In genomic region chr19:36772341-36773222, GRCh38 we compare ENCODE assay signal across 8 cellular contexts. TPM values are rescaled to one million over a fixed set of nuclear protein-coding genes. Genes with fewer than 3 reads are reported as not detected.
A peak's percentile ranks its signal among the peaks of the same experiment; 100 is the strongest.
DNase-seq lines count a peak whose midpoint lies in the region; ATAC-seq, FAIRE-seq and TF ChIP-seq lines count a peak whose summit lies in the region.

ZNF850 (minus strand) TSS chr19:36772807; CDS start chr19:36762606, 10,201 bp downstream.

- H3K27ac Mint-ChIP-seq in activated T-helper 2 cell treated with anti-CD3 and anti-CD28 coated beads, Interferon-gamma antibody, Interleukin-2, Interleukin-4, amounts not matched to agents 10 μg/mL and 5 μg/mL and 100 μg/mL, durations not matched to agents 14 hours and 24 hours and 36 hours, result peak within 1 kb of the TSS; percentile 90
- peak within 1 kb of the TSS; percentile 90 to 95 for H3K27ac Mint-ChIP-seq in natural killer cell treated with Interleukin-12 subunit alpha and Interleukin-12 subunit beta and Interleukin-15 and Interleukin-18, amount 100 ng/mL, for 72 hours

- DNase-seq in DMS53 treated with DMSO at 0.1 percent for 48 hours (lab: John Stamatoyannopoulos, UW; ENCODE audit: unreplicated experiment) (peak; percentile 99), KG1 (lab: John Stamatoyannopoulos, UW) (peak; percentile 90), RCC 7860 (ENCODE audit: low spot score) (peak; percentile 74), fibroblast of pulmonary artery (ENCODE audit: low read depth) (peak; percentile 96)
- DNase-seq in activated T-helper 2 cell treated with anti-CD3 and anti-CD28 coated beads, Interferon-gamma antibody, Interleukin-2, Interleukin-4, amounts not matched to agents 10 μg/mL and 5 μg/mL and 100 μg/mL, durations not matched to agents 14 hours and 24 hours and 36 hours (ENCODE audit: low spot score), result peak; percentile 91
- DNase-seq in natural killer cell treated with Interleukin-12 subunit alpha and Interleukin-12 subunit beta and Interleukin-15 and Interleukin-18, amount 100 ng/mL, for 72 hours (ENCODE audit: low spot score), result peak; percentile 95
- peak; percentile 91 for DNase-seq in stimulated activated naive CD4-positive, alpha-beta T cell treated with Interleukin-2 at 50 U/mL for 16 hours (lab: John Stamatoyannopoulos, UW)

- peaks cover 41% of the 10 kb centered on the region for H3K36me3 Mint-ChIP-seq in activated T-helper 2 cell treated with anti-CD3 and anti-CD28 coated beads, Interferon-gamma antibody, Interleukin-2, Interleukin-4, amounts not matched to agents 10 μg/mL and 5 μg/mL and 100 μg/mL, durations not matched to agents 14 hours and 24 hours and 36 hours (ENCODE audit: low read depth)
- peaks cover 32% of the 10 kb centered on the region for H3K36me3 Mint-ChIP-seq in natural killer cell treated with Interleukin-12 subunit alpha and Interleukin-12 subunit beta and Interleukin-15 and Interleukin-18, amount 100 ng/mL, for 72 hours

- intact Hi-C loops in activated T-helper 2 cell treated with anti-CD3 and anti-CD28 coated beads, Interferon-gamma antibody, Interleukin-2, Interleukin-4, amounts not matched to agents 10 μg/mL and 5 μg/mL and 100 μg/mL, durations not matched to agents 14 hours and 24 hours and 36 hours (cut with micrococcal nuclease), result loop anchor here (1.0 to 10.0 kb wide), 10 partner anchors 65 to 600 kb away; partner anchors contain the start of genes ZFP14, ZNF260, ZNF345 and ZNF383

- no peaks in the 10 kb centered on the region for H3K27me3 Mint-ChIP-seq in activated T-helper 2 cell treated with anti-CD3 and anti-CD28 coated beads, Interferon-gamma antibody, Interleukin-2, Interleukin-4, amounts not matched to agents 10 μg/mL and 5 μg/mL and 100 μg/mL, durations not matched to agents 14 hours and 24 hours and 36 hours (ENCODE audit: low read depth)
- no peaks in the 10 kb centered on the region for H3K27me3 Mint-ChIP-seq in natural killer cell treated with Interleukin-12 subunit alpha and Interleukin-12 subunit beta and Interleukin-15 and Interleukin-18, amount 100 ng/mL, for 72 hours

- no peak for FAIRE-seq in RCC 7860 (lab: Jason Lieb, UNC)

- peaks cover 20% of the 10 kb centered on the region for H3K4me1 Mint-ChIP-seq in activated T-helper 2 cell treated with anti-CD3 and anti-CD28 coated beads, Interferon-gamma antibody, Interleukin-2, Interleukin-4, amounts not matched to agents 10 μg/mL and 5 μg/mL and 100 μg/mL, durations not matched to agents 14 hours and 24 hours and 36 hours (ENCODE audit: low read depth)
- H3K4me1 Mint-ChIP-seq in natural killer cell treated with Interleukin-12 subunit alpha and Interleukin-12 subunit beta and Interleukin-15 and Interleukin-18, amount 100 ng/mL, for 72 hours (ENCODE audit: low read depth in 2 of 2), result peaks cover 18 to 22% of the 10 kb centered on the region in 2 donors

- H3K4me3 ChIP-seq in fibroblast of pulmonary artery (replicated peaks; ENCODE audit: low read depth, low read length), result peak within 1 kb of the TSS; percentile 75

- peak within 1 kb of the TSS; percentile 95 for H3K4me3 Mint-ChIP-seq in activated T-helper 2 cell treated with anti-CD3 and anti-CD28 coated beads, Interferon-gamma antibody, Interleukin-2, Interleukin-4, amounts not matched to agents 10 μg/mL and 5 μg/mL and 100 μg/mL, durations not matched to agents 14 hours and 24 hours and 36 hours (ENCODE audit: low read depth)
- H3K4me3 Mint-ChIP-seq in natural killer cell treated with Interleukin-12 subunit alpha and Interleukin-12 subunit beta and Interleukin-15 and Interleukin-18, amount 100 ng/mL, for 72 hours, result peak within 1 kb of the TSS; percentile 100

- TF ChIP-seq CTCF in fibroblast of pulmonary artery (IDR thresholded peaks at IDR 0.05; ENCODE audit: low read length, missing control alignments), result no peak

- ATAC-seq in GM21723 (IDR thresholded peaks at IDR 0.05; ENCODE audit: unreplicated experiment), result peak; percentile 91
- peak; percentile 95 to 96 for ATAC-seq in natural killer cell treated with Interleukin-12 subunit alpha and Interleukin-12 subunit beta and Interleukin-15 and Interleukin-18, amount 100 ng/mL, for 72 hours

- peaks cover 40% of the 10 kb centered on the region for H3K9me3 Mint-ChIP-seq in activated T-helper 2 cell treated with anti-CD3 and anti-CD28 coated beads, Interferon-gamma antibody, Interleukin-2, Interleukin-4, amounts not matched to agents 10 μg/mL and 5 μg/mL and 100 μg/mL, durations not matched to agents 14 hours and 24 hours and 36 hours
- H3K9me3 Mint-ChIP-seq in natural killer cell treated with Interleukin-12 subunit alpha and Interleukin-12 subunit beta and Interleukin-15 and Interleukin-18, amount 100 ng/mL, for 72 hours, result peaks cover 8% of the 10 kb centered on the region

RNA-seq across cellular contexts. Expression of gene ZNF850, which starts in this region (rescaled TPM):
- 3.3 and 4.7 TPM in 2 replicates for total RNA-seq in activated T-helper 2 cell treated with anti-CD3 and anti-CD28 coated beads, Interferon-gamma antibody, Interleukin-2, Interleukin-4, amounts not matched to agents 10 μg/mL and 5 μg/mL and 100 μg/mL, durations not matched to agents 14 hours and 24 hours and 36 hours
- 1 to 10 TPM; 3.9 to 4.1 TPM for total RNA-seq in natural killer cell treated with Interleukin-12 subunit alpha and Interleukin-12 subunit beta and Interleukin-15 and Interleukin-18, amount 100 ng/mL, for 72 hours

Comparison
In these comparisons a context has a peak if more than half of its experiments do, and no peak if none do; other contexts are left out.
1. Peak in every context shown above with its lines: DNase-seq, ATAC-seq and H3K4me3 ChIP-seq.